In genomic region chr15:97071658-97072057, GRCh38 we compare ENCODE assay signal across 27 cellular contexts.
"Had no signal": no experiment of that assay in that cellular context is flagged by ENCODE, and none has a peak within 500 bp of the region (broad histone marks: within the 10 kb centered on the region; RNA-seq: fewer than 3 reads in every experiment).

No MANE protein-coding gene starts in this region.

- DNase-seq: activated CD4-positive, alpha-beta memory T cell treated with anti-CD3 and anti-CD28 coated beads, Interleukin-2, amount 10 ng/mL, durations not matched to agents 7 days and 5 days; activated CD4-positive, alpha-beta T cell treated with anti-CD3 and anti-CD28 coated beads for 36 hours; activated CD4-positive, alpha-beta T cell treated with anti-CD3 and anti-CD28 coated beads, Interleukin-2, amount 50 U/mL, for 1 hour; activated CD4-positive, CD25-positive, alpha-beta regulatory T cell; activated gamma-delta T cell; activated naive CD4-positive, alpha-beta T cell treated with anti-CD3 and anti-CD28 coated beads for 36 hours; activated T-cell treated with anti-CD3 and anti-CD28 coated beads for 4 hours; activated T-cell treated with anti-CD3 and anti-CD28 coated beads, Interleukin-2, amount 50 U/mL, for 48 hours; amygdala; MG63; NCI-H1092; NCI-H1417 treated with DMSO at 0.1 percent for 48 hours; NCI-H1694; NCI-H2029; NCI-H2107; NCI-H345; NCI-H510A; NCI-H526 treated with DMSO at 0.1 percent for 48 hours; NCI-H82; NK-92 treated with Interleukin-12 subunit alpha and Interleukin-12 subunit beta, amount 100 ng/mL, for 24 hours; RPMI8226; T-cell; T-helper 2 cell; T1000 had no signal

- FAIRE-seq: astrocyte had no signal

- H3K27ac ChIP-seq: SK-N-MC, VCaP had no signal
